9 cellular contexts compared by ENCODE assay signal in genomic region chr17:27526603-27527002, GRCh38.
DNase-seq lines count a peak whose midpoint lies in the region; ATAC-seq and TF ChIP-seq lines count a peak whose summit lies in the region.
"Had no signal": no experiment of that assay in that cellular context is flagged by ENCODE, and none has a peak within 500 bp of the region (broad histone marks: within the 10 kb centered on the region; RNA-seq: fewer than 3 reads in every experiment).

No MANE protein-coding gene starts in this region.

- H3K27ac ChIP-seq in coronary artery = no peak overlapping the region
- H3K27ac ChIP-seq: C4-2B had no signal

- DNase-seq in activated CD8-positive, alpha-beta memory T cell treated with anti-CD3 and anti-CD28 coated beads, Interleukin-2, amount 50 U/mL, for 24 hours (ENCODE audit: extremely low read depth) = peak; percentile 14
- no peak for DNase-seq in activated CD8-positive, alpha-beta memory T cell treated with anti-CD3 and anti-CD28 coated beads for 24 hours
- DNase-seq in activated CD4-positive, alpha-beta T cell treated with anti-CD3 and anti-CD28 coated beads, Interleukin-2, amount 50 U/mL, for 48 hours = peak; percentile 59 to 67
- DNase-seq in iPS-NIHi11 (ENCODE audit: low spot score) = peak; percentile 54
- peak; percentile 64 for DNase-seq in stimulated activated naive CD8-positive, alpha-beta T cell treated with anti-CD3 and anti-CD28 coated beads, Interleukin-15, Interleukin-2, amounts not matched to agents 100 U/mL and 50 U/mL, for 24 hours
- DNase-seq in coronary artery (ENCODE audit: low spot score) = no peak
- no peak for DNase-seq in kidney glomerular epithelial cell (lab: John Stamatoyannopoulos, UW)

- TF ChIP-seq CTCF in coronary artery (IDR thresholded peaks at IDR 0.05) = no peak

- peak; percentile 30 for ATAC-seq in HG03108 (IDR thresholded peaks at IDR 0.05; ENCODE audit: unreplicated experiment)
- ATAC-seq in stimulated activated naive CD8-positive, alpha-beta T cell treated with anti-CD3 and anti-CD28 coated beads, Interleukin-15, Interleukin-2, amounts not matched to agents 100 U/mL and 50 U/mL, for 24 hours = peak; percentile 74

- H3K4me3 ChIP-seq in coronary artery = no peak overlapping the region

Comparison
In these comparisons a context has a peak if more than half of its experiments do, and no peak if none do; other contexts are left out.
1. DNase-seq: peak in activated CD8-positive, alpha-beta memory T cell treated with anti-CD3 and anti-CD28 coated beads, Interleukin-2, amount 50 U/mL, for 24 hours (single experiment), activated CD4-positive, alpha-beta T cell treated with anti-CD3 and anti-CD28 coated beads, Interleukin-2, amount 50 U/mL, for 48 hours (2 of 2), iPS-NIHi11 (single experiment) and stimulated activated naive CD8-positive, alpha-beta T cell treated with anti-CD3 and anti-CD28 coated beads, Interleukin-15, Interleukin-2, amounts not matched to agents 100 U/mL and 50 U/mL, for 24 hours (single experiment); none in activated CD8-positive, alpha-beta memory T cell treated with anti-CD3 and anti-CD28 coated beads for 24 hours (single experiment), coronary artery (single experiment) and kidney glomerular epithelial cell (single experiment).